Comparison of ENCODE assay signal across 4 cellular contexts in the genomic region with DNA sequence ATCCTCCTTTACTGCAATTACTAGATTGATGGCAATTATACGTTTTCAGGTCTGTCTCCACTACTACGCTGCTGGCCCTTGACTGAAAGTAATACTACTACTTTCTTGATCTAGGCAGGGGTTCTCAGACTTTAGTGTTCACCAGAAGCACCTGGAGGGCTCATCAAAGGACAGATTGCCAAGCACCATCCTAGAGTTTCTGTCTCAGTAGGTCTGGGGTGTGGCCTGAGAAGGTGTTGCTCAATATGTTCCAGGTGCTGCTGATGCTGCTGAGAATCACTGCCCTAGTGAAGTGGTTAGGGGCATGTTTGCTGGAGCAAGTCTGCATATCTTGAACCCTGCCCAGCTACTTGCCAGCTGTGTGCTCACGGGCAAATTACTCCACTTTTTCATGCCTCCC. TPM values are rescaled to one million over a fixed set of nuclear protein-coding genes. Genes with fewer than 3 reads are reported as not detected.
"Had no signal": no experiment of that assay in that cellular context is flagged by ENCODE, and none has a peak within 500 bp of the region (broad histone marks: within the 10 kb centered on the region; RNA-seq: fewer than 3 reads in every experiment).

No MANE protein-coding gene starts in this region.

RNA-seq across cellular contexts. Expression of a gene that starts 37.9 kb away (rescaled TPM):
- total RNA-seq: K562, LHCN-M2, Peyer's patch had no signal
- polyA plus RNA-seq: IgD-negative memory B cell, K562 had no signal
